In the genomic region with DNA sequence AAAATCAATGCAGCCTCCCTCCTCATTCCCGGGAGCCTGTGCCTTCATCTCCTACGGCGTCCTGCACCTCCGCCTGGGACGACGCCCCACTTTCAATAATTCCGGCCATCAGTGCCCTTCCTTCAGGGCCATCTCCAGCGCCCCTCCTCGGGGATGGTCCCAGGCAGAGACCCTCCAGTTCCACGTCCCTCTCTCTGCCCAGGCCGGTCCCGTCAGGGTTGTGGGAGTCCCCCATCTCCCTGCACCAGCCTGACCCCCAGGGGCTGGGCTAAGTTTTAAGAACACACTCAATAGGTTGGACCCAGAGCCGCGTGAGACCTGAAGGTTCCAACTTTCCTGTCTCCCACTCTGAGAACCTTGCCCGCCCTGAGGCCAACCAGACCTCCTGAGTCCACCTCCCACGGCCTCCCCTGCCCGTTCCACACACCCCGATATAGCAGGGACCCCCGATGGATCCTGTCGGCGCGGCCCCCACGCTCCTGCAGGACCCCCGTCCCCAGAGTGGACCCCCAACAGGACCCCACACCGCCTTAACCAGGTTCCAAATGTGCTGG, we compare ENCODE assay signal across 1 cellular context.
TF ChIP-seq lines count a peak whose summit lies in the region.

No MANE protein-coding gene starts in this region.

TF ChIP-seq in GM12878, 131 proteins besides CTCF, POLR2A, EP300 and RAD21:
- TF ChIP-seq SPI1 (IDR thresholded peaks at IDR 0.05; ENCODE audit: borderline replicate concordance, insufficient read depth, low read depth, low read length) (no peak), SRF (IDR thresholded peaks at IDR 0.05; ENCODE audit: low read depth in 2 of 2, low read length in 2 of 2) (no peak), RAD51 (IDR thresholded peaks at IDR 0.05) (no peak), MXI1 (IDR thresholded peaks at IDR 0.05; ENCODE audit: low read depth, low read length) (no peak), MTA3 (IDR thresholded peaks at IDR 0.05; ENCODE audit: borderline replicate concordance, low read length) (no peak), ZZZ3 (IDR thresholded peaks at IDR 0.05; ENCODE audit: control insufficient read depth, insufficient read length, low read depth) (no peak), ZNF217 (IDR thresholded peaks at IDR 0.05) (no peak), TCF7 (IDR thresholded peaks at IDR 0.05; ENCODE audit: borderline replicate concordance) (no peak)
